12 cellular contexts compared by ENCODE assay signal in the genomic region with DNA sequence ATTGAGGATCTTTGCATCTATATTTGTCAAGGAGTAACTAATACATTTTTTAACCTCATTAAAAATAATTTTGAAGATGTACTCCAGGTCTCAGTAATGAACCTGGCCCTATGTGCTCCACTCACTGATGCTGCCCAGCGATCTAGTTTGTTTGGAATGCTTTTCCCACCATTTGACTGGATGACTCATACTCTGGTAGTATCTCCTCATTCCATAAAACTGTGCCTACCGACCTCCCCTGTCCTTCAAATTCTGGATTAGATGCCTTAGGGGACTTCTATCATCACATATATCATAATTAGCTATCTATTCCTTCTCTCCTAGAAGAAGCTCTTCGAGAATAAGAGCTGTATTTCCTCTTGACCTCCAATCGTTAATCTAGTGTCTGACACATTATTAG.
DNase-seq lines count a peak whose midpoint lies in the region; ATAC-seq and TF ChIP-seq lines count a peak whose summit lies in the region.
"Had no signal": no experiment of that assay in that cellular context is flagged by ENCODE, and none has a peak within 500 bp of the region (broad histone marks: within the 10 kb centered on the region; RNA-seq: fewer than 3 reads in every experiment).

No MANE protein-coding gene starts in this region.

- H3K27me3 ChIP-seq in A673 (replicated peaks; ENCODE audit: insufficient read depth, low read depth, low read length, poor library complexity) (no peaks in the 10 kb centered on the region), lower lobe of right lung (ENCODE audit: low read depth) (no peaks in the 10 kb centered on the region)

- H3K4me3 Mint-ChIP-seq in T-helper 17 cell = no peak overlapping the region

- DNase-seq in A673 (ENCODE audit: low spot score) = peak; percentile 32
- peak; percentile 77 for DNase-seq in HCEC 1CT
- no peak for DNase-seq in T-helper 17 cell
- peak; percentile 64 for DNase-seq in glomerular visceral epithelial cell (ENCODE audit: extremely low spot score)
- DNase-seq in stimulated activated CD4-positive, alpha-beta T cell treated with anti-CD3 and anti-CD28 coated beads, Interleukin-4, amount 100 ng/mL, for 4 hours = no peak
- no peak for DNase-seq in NCI-H146 (lab: John Stamatoyannopoulos, UW)
- no peak for DNase-seq in lower lobe of right lung
- no peak for DNase-seq in putamen (ENCODE audit: low spot score)
- DNase-seq: CD4-positive, CD25-positive, alpha-beta regulatory T cell; erythroblast; NCI-H510A treated with DMSO at 0.1 percent for 48 hours had no signal

- H3K27ac ChIP-seq in A673 (ENCODE audit: low read depth, low read length, poor library complexity, severe bottlenecking) = no peak overlapping the region
- no peak overlapping the region for H3K27ac ChIP-seq in lower lobe of right lung

- CTCF ChIA-PET in A673 (lab: Charles Lee) = no interaction called here

- peaks cover 7% of the 10 kb centered on the region for H3K9me3 ChIP-seq in A673 (ENCODE audit: low read depth, low read length, poor library complexity, severe bottlenecking)
- H3K9me3 ChIP-seq in T-helper 17 cell (ENCODE audit: control insufficient read depth, low read length, poor library complexity, severe bottlenecking) = no peaks in the 10 kb centered on the region
- peaks cover 14% of the 10 kb centered on the region for H3K9me3 ChIP-seq in lower lobe of right lung

- ATAC-seq in T-helper 17 cell (no peak), lower lobe of right lung (no peak)

- no TSS peak for BruUV-seq in A673 (replicated peaks; lab: Mats Ljungman, UMichigan)

- H3K36me3 ChIP-seq in A673 (ENCODE audit: insufficient read depth, low read length, poor library complexity, severe bottlenecking) (no peaks in the 10 kb centered on the region), lower lobe of right lung (no peaks in the 10 kb centered on the region)

- POLR2A ChIA-PET in A673 (lab: Charles Lee; ENCODE audit: low non-redundant PET) = no interaction called here

- no peaks in the 10 kb centered on the region for H3K27me3 Mint-ChIP-seq in T-helper 17 cell
- H3K27me3 Mint-ChIP-seq: CD4-positive, CD25-positive, alpha-beta regulatory T cell had no signal

- H3K36me3 Mint-ChIP-seq in T-helper 17 cell (ENCODE audit: low read depth) = no peaks in the 10 kb centered on the region

- no peak overlapping the region for H3K4me3 ChIP-seq in A673 (ENCODE audit: low read depth, low read length, poor library complexity, severe bottlenecking)
- no peak overlapping the region for H3K4me3 ChIP-seq in lower lobe of right lung
- H3K4me3 ChIP-seq: lung had no signal

- no peak for TF ChIP-seq CTCF in A673 (conservative IDR thresholded peaks at IDR 0.05; ENCODE audit: low read depth, low read length)
- TF ChIP-seq CTCF in lower lobe of right lung (IDR thresholded peaks at IDR 0.05) = no peak

- H3K4me1 Mint-ChIP-seq in T-helper 17 cell = peaks cover 11% of the 10 kb centered on the region

- peak overlapping the region; percentile 70 for H3K27ac Mint-ChIP-seq in T-helper 17 cell

- intact Hi-C loops in A673 (cut with micrococcal nuclease; ENCODE audit: unreplicated experiment) (no loop called here), lower lobe of right lung (cut with DNase I) (no loop called here)

- H3K4me1 ChIP-seq in A673 (ENCODE audit: insufficient read depth, low read length, poor library complexity, severe bottlenecking) (no peaks in the 10 kb centered on the region), lower lobe of right lung (no peaks in the 10 kb centered on the region)

Comparison
In these comparisons a context has a peak if more than half of its experiments do, and no peak if none do; other contexts are left out.
1. DNase-seq: peak in A673 (single experiment), HCEC 1CT (single experiment) and glomerular visceral epithelial cell (single experiment); none in T-helper 17 cell (0 of 3), stimulated activated CD4-positive, alpha-beta T cell treated with anti-CD3 and anti-CD28 coated beads, Interleukin-4, amount 100 ng/mL, for 4 hours (0 of 2), NCI-H146 (single experiment), lower lobe of right lung (single experiment) and putamen (single experiment).